In the genomic region with DNA sequence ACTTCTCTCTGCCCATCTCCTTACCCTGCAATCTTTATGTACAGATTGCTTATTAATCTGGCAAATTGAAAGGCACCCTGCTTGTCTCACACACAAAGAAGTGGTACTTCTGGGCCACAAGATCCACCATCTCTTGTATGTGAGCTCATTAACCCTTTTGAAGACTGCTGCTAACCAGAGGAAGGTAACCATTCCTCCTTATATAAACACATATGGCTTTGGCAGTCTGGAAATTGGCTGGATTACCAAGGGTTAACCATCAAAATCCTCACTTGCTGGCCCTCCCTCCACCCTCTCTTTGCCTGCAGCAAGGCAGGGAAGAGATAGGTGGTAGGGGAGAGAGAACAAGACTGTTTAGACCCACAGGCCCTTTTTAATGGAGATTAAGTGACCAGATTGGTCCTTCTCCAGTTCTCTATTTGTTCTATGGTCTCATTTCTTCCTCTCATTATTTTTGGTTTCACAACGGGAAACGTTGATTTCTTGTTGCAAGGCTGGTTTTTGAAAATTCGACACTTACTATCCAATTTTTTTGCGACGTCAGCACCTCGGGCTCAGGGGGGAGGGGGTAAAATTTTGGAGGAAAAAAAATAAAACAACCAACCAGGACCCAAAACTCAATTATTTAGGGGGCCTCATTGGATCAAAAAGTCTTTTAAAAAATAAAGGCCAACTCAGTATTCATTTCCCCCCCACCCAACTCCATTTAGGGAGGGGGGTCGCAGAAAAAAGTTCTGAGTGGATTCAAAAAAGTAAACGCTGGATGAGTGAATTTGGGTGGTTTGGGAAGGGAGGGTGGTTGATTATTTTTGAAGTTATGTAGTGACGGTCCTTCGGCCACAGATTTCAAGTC, we compare ENCODE assay signal across 6 cellular contexts. TPM values are rescaled to one million over a fixed set of nuclear protein-coding genes. Genes with fewer than 3 reads are reported as not detected.
DNase-seq lines count a peak whose midpoint lies in the region; ATAC-seq and TF ChIP-seq lines count a peak whose summit lies in the region.

No MANE protein-coding gene starts in this region.

- TF ChIP-seq CTCF in HCT116 (IDR thresholded peaks at IDR 0.05 in 2 of 3, conservative IDR thresholded peaks at IDR 0.05 in 1 of 3; ENCODE audit: borderline replicate concordance in 1 of 3, insufficient read depth in 1 of 3, low read depth in 2 of 3, low read length in 2 of 3) (no peak), PC-3 (conservative IDR thresholded peaks at IDR 0.05; ENCODE audit: low read depth, low read length) (no peak), parathyroid adenoma (IDR thresholded peaks at IDR 0.05) (no peak)

- no peak for TF ChIP-seq RAD21 in HCT116 (IDR thresholded peaks at IDR 0.05; ENCODE audit: low read depth)

- H3K4me3 ChIP-seq in HCT116 (replicated peaks in 1 of 2; ENCODE audit: low read depth in 1 of 2, low read length in 2 of 2) (peak overlapping the region; percentile 92 to 94), PC-3 (ENCODE audit: low read length) (peak overlapping the region; percentile 86), parathyroid adenoma (ENCODE audit: low read depth, low read length) (peak overlapping the region; percentile 100)

- no peak for ATAC-seq in HCT116
- ATAC-seq in PC-3 = no peak
- no peak for ATAC-seq in HG02610 (IDR thresholded peaks at IDR 0.05; ENCODE audit: unreplicated experiment)
- ATAC-seq in HG03432 (IDR thresholded peaks at IDR 0.05; ENCODE audit: unreplicated experiment) = no peak

- peak overlapping the region; percentile 87 for H3K27ac ChIP-seq in HCT116 (ENCODE audit: low read depth, low read length)
- peak overlapping the region; percentile 92 for H3K27ac ChIP-seq in PC-3 (ENCODE audit: low read length)
- peak overlapping the region; percentile 98 for H3K27ac ChIP-seq in parathyroid adenoma

- peaks cover 25% of the 10 kb centered on the region for H3F3A ChIP-seq in PC-3 (ENCODE audit: low read length, unreplicated experiment)

- DNase-seq in HCT116 (ENCODE audit: low read depth, low spot score) = no peak
- DNase-seq in PC-3 = no peak
- DNase-seq in effector CD4-positive, alpha-beta T cell = peak; percentile 27

- H3K4me1 ChIP-seq in HCT116 (ENCODE audit: control insufficient read depth in 1 of 2, insufficient read depth in 2 of 2, low read length in 2 of 2) (peaks cover 13 to 40% of the 10 kb centered on the region in 2 experiments), PC-3 (ENCODE audit: insufficient read depth, low read length) (peaks cover 40% of the 10 kb centered on the region), parathyroid adenoma (peaks cover 22% of the 10 kb centered on the region)

- H2AFZ ChIP-seq in HCT116 (ENCODE audit: low read depth, low read length, poor library complexity, severe bottlenecking) (no peak overlapping the region), PC-3 (ENCODE audit: low read length) (no peak overlapping the region), parathyroid adenoma (no peak overlapping the region)

- POLR2A ChIA-PET in HCT116 (lab: Charles Lee) = interaction anchor here (0.9 to 3.5 kb wide), 15 partner anchors 10 to 267 kb away, joined by 3 to 17 read pairs (median 7); partner anchors contain the start of genes ABCF1, ATAT1, GNL1 and MDC1
- POLR2A ChIA-PET in PC-3 (lab: Charles Lee; ENCODE audit: unreplicated experiment) = no interaction called here

- no peaks in the 10 kb centered on the region for H3K9me3 ChIP-seq in HCT116 (ENCODE audit: control insufficient read depth in 1 of 2, insufficient read depth in 1 of 2, low read depth in 1 of 2, low read length in 2 of 2)
- no peaks in the 10 kb centered on the region for H3K9me3 ChIP-seq in PC-3 (ENCODE audit: low read length)
- no peaks in the 10 kb centered on the region for H3K9me3 ChIP-seq in parathyroid adenoma (ENCODE audit: control insufficient read depth, low read length)

- CTCF ChIA-PET in HCT116 (lab: Charles Lee) (interaction anchor here (1.3 kb wide), 2 partner anchors 56 to 134 kb away, joined by 4 to 5 read pairs; partner anchors contain the start of gene DHX16), PC-3 (lab: Charles Lee) (no interaction called here)

- H3K36me3 ChIP-seq in HCT116 (ENCODE audit: control insufficient read depth in 1 of 2, insufficient read depth in 2 of 2, low read length in 2 of 2) (peaks cover 16 to 32% of the 10 kb centered on the region in 2 experiments), PC-3 (ENCODE audit: low read depth, low read length) (peaks cover 26% of the 10 kb centered on the region), parathyroid adenoma (ENCODE audit: control insufficient read depth, insufficient read depth, low read length) (peaks cover 15% of the 10 kb centered on the region)

- BruUV-seq in HCT116 (replicated peaks; lab: Mats Ljungman, UMichigan) (no TSS peak), PC-3 (replicated peaks; lab: Mats Ljungman, UMichigan) (no TSS peak)

- RAD21 ChIA-PET in HCT116 (lab: Charles Lee; ENCODE audit: low non-redundant PET in 1 of 2, low total read pairs in 2 of 2, uncharacterized antibody in 2 of 2, unreplicated experiment in 2 of 2) = no interaction called here

- H3K9me2 ChIP-seq in HCT116 (ENCODE audit: insufficient read depth) (no peaks in the 10 kb centered on the region), PC-3 (replicated peaks; ENCODE audit: low read length) (no peaks in the 10 kb centered on the region)

- intact Hi-C loops in HCT116 (cut with micrococcal nuclease) (loop anchor here (2.0 to 10.0 kb wide), 2 partner anchors 57 to 199 kb away; partner anchors contain the start of gene DHX16), PC-3 (cut with micrococcal nuclease) (no loop called here)

- peak; percentile 73 for TF ChIP-seq POLR2A in HCT116 (IDR thresholded peaks at IDR 0.05; ENCODE audit: borderline replicate concordance, extremely low read depth, insufficient read depth, insufficient read length)

- H3K4me2 ChIP-seq in HCT116 (ENCODE audit: low read length) (peak overlapping the region; percentile 87), PC-3 (ENCODE audit: low read length) (peak overlapping the region; percentile 99), parathyroid adenoma (ENCODE audit: low read length) (peak overlapping the region; percentile 99)

- peak overlapping the region; percentile 98 for H3K9ac ChIP-seq in HCT116 (ENCODE audit: low read length)
- H3K9ac ChIP-seq in PC-3 (ENCODE audit: low read length) = peak overlapping the region; percentile 99
- H3K9ac ChIP-seq in parathyroid adenoma = peak overlapping the region; percentile 98

- peaks cover 74% of the 10 kb centered on the region for H3K79me2 ChIP-seq in HCT116 (ENCODE audit: insufficient read depth, low read length)
- H3K79me2 ChIP-seq in PC-3 (ENCODE audit: low read length) = peaks cover 69% of the 10 kb centered on the region
- peaks cover 33% of the 10 kb centered on the region for H3K79me2 ChIP-seq in parathyroid adenoma

- H3K27me3 ChIP-seq in HCT116 (ENCODE audit: insufficient read depth, low read length) (no peaks in the 10 kb centered on the region), PC-3 (ENCODE audit: low read length) (no peaks in the 10 kb centered on the region), parathyroid adenoma (ENCODE audit: control insufficient read depth, insufficient read depth, low read length) (no peaks in the 10 kb centered on the region)

- H4K20me1 ChIP-seq in HCT116 (ENCODE audit: insufficient read depth) = no peaks in the 10 kb centered on the region; the same call in 1 of the 2 replicates
- peaks cover 42% of the 10 kb centered on the region for H4K20me1 ChIP-seq in PC-3 (ENCODE audit: low read length)

TF ChIP-seq in HCT116, 20 proteins besides CTCF, POLR2A, EP300 and RAD21:
- TF ChIP-seq CEBPB (IDR thresholded peaks at IDR 0.05; ENCODE audit: low read depth) = no peak
- TF ChIP-seq POLR2AphosphoS5 (IDR thresholded peaks at IDR 0.05; ENCODE audit: low read depth, low read length) = peak; percentile 57; the same call in 1 of the 2 replicates
- no peak for TF ChIP-seq SP1 (IDR thresholded peaks at IDR 0.05; ENCODE audit: low read depth)
- TF ChIP-seq, protein P1, sequence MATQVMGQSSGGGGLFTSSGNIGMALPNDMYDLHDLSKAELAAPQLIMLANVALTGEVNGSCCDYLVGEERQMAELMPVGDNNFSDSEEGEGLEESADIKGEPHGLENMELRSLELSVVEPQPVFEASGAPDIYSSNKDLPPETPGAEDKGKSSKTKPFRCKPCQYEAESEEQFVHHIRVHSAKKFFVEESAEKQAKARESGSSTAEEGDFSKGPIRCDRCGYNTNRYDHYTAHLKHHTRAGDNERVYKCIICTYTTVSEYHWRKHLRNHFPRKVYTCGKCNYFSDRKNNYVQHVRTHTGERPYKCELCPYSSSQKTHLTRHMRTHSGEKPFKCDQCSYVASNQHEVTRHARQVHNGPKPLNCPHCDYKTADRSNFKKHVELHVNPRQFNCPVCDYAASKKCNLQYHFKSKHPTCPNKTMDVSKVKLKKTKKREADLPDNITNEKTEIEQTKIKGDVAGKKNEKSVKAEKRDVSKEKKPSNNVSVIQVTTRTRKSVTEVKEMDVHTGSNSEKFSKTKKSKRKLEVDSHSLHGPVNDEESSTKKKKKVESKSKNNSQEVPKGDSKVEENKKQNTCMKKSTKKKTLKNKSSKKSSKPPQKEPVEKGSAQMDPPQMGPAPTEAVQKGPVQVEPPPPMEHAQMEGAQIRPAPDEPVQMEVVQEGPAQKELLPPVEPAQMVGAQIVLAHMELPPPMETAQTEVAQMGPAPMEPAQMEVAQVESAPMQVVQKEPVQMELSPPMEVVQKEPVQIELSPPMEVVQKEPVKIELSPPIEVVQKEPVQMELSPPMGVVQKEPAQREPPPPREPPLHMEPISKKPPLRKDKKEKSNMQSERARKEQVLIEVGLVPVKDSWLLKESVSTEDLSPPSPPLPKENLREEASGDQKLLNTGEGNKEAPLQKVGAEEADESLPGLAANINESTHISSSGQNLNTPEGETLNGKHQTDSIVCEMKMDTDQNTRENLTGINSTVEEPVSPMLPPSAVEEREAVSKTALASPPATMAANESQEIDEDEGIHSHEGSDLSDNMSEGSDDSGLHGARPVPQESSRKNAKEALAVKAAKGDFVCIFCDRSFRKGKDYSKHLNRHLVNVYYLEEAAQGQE (IDR thresholded peaks at IDR 0.05; ENCODE audit: low read depth) = no peak

RNA-seq across cellular contexts. Expression of gene PPP1R10, which starts 0.9 kb away (rescaled TPM):
- total RNA-seq in HCT116 (2021; ENCODE audit: unreplicated experiment) (104 TPM), PC-3 (2014; rRNA removed) (44.2 and 44.5 TPM in 2 replicates)
- polyA plus RNA-seq in HCT116 (2012) = 38.7 and 44.4 TPM in 2 replicates

RNA-seq across cellular contexts. Expression of gene MRPS18B, which starts 1.5 kb away (rescaled TPM):
- total RNA-seq in HCT116 (2021; ENCODE audit: unreplicated experiment) = 112 TPM
- 92.3 and 113 TPM in 2 replicates for polyA plus RNA-seq in HCT116 (2012)
- total RNA-seq in PC-3 (2014; rRNA removed) = 69.9 and 91.0 TPM in 2 replicates

RNA-seq across cellular contexts. Expression of gene ATAT1, which starts 10.5 kb away (rescaled TPM):
- total RNA-seq in HCT116 (2021; ENCODE audit: unreplicated experiment) = 19.8 TPM
- 19.8 and 24.0 TPM in 2 replicates for polyA plus RNA-seq in HCT116 (2012)
- 4.6 and 6.1 TPM in 2 replicates for total RNA-seq in PC-3 (2014; rRNA removed)

RNA-seq across cellular contexts. Expression of gene C6orf136, which starts 30.7 kb away (rescaled TPM):
- 34.8 TPM for total RNA-seq in HCT116 (2021; ENCODE audit: unreplicated experiment)
- polyA plus RNA-seq in HCT116 (2012) = 26.5 and 27.6 TPM in 2 replicates
- 10.6 and 18.7 TPM in 2 replicates for total RNA-seq in PC-3 (2014; rRNA removed)

RNA-seq across cellular contexts. Expression of gene ABCF1, which starts 44.9 kb away (rescaled TPM):
- total RNA-seq in HCT116 (2021; ENCODE audit: unreplicated experiment) (53.3 TPM), PC-3 (2014; rRNA removed) (67.3 and 77.3 TPM in 2 replicates)
- 40.6 and 41.5 TPM in 2 replicates for polyA plus RNA-seq in HCT116 (2012)
